ENCODE assay signal across 11 cellular contexts in genomic region chr12:998020-998874, GRCh38. TPM values are rescaled to one million over a fixed set of nuclear protein-coding genes. Genes with fewer than 3 reads are reported as not detected.
DNase-seq lines count a peak whose midpoint lies in the region; ATAC-seq and TF ChIP-seq lines count a peak whose summit lies in the region.
"Had no signal": no experiment of that assay in that cellular context is flagged by ENCODE, and none has a peak within 500 bp of the region (broad histone marks: within the 10 kb centered on the region; RNA-seq: fewer than 3 reads in every experiment).

No MANE protein-coding gene starts in this region.

- DNase-seq in stimulated activated naive CD8-positive, alpha-beta T cell treated with anti-CD3 and anti-CD28 coated beads, Interleukin-15, Interleukin-2, amounts not matched to agents 100 U/mL and 50 U/mL, for 24 hours = no peak
- DNase-seq in stimulated activated naive CD8-positive, alpha-beta T cell treated with anti-CD3 and anti-CD28 coated beads, Interleukin-15, amount 100 ng/mL, for 72 hours = no peak
- DNase-seq in glomerular visceral epithelial cell (ENCODE audit: extremely low spot score) (peak; percentile 7), upper lobe of right lung (no peak), SK-N-DZ (ENCODE audit: low spot score) (no peak), NCI-H345 treated with DMSO at 0.1 percent for 48 hours (lab: John Stamatoyannopoulos, UW; ENCODE audit: unreplicated experiment) (no peak), T-helper 9 cell (no peak)
- DNase-seq: PC-9; stimulated activated naive CD4-positive, alpha-beta T cell had no signal

- no peak overlapping the region for H3K4me3 ChIP-seq in upper lobe of right lung
- H3K4me3 ChIP-seq: PC-9 had no signal

- no peaks in the 10 kb centered on the region for H3K27me3 Mint-ChIP-seq in stimulated activated naive CD8-positive, alpha-beta T cell treated with anti-CD3 and anti-CD28 coated beads, Interleukin-15, amount 100 ng/mL, for 72 hours
- H3K27me3 Mint-ChIP-seq: activated naive CD8-positive, alpha-beta T cell had no signal

- no peaks in the 10 kb centered on the region for H3K9me3 ChIP-seq in upper lobe of right lung

- H3K4me3 Mint-ChIP-seq in stimulated activated naive CD8-positive, alpha-beta T cell treated with anti-CD3 and anti-CD28 coated beads, Interleukin-15, amount 100 ng/mL, for 72 hours = no peak overlapping the region
- H3K4me3 Mint-ChIP-seq: activated naive CD8-positive, alpha-beta T cell had no signal

- no peaks in the 10 kb centered on the region for H3K9me3 Mint-ChIP-seq in stimulated activated naive CD8-positive, alpha-beta T cell treated with anti-CD3 and anti-CD28 coated beads, Interleukin-15, amount 100 ng/mL, for 72 hours

- no peak overlapping the region for H3K27ac ChIP-seq in upper lobe of right lung
- H3K27ac ChIP-seq: PC-9 had no signal

- H3K4me1 ChIP-seq in upper lobe of right lung = peaks cover 5% of the 10 kb centered on the region

- no peak for TF ChIP-seq CTCF in upper lobe of right lung (IDR thresholded peaks at IDR 0.05)

- peak; percentile 46 for ATAC-seq in stimulated activated naive CD8-positive, alpha-beta T cell treated with anti-CD3 and anti-CD28 coated beads, Interleukin-15, Interleukin-2, amounts not matched to agents 100 U/mL and 50 U/mL, for 24 hours
- no peak for ATAC-seq in stimulated activated naive CD8-positive, alpha-beta T cell treated with anti-CD3 and anti-CD28 coated beads, Interleukin-15, amount 100 ng/mL, for 72 hours
- ATAC-seq in HG03460 (IDR thresholded peaks at IDR 0.05; ENCODE audit: unreplicated experiment) (peak; percentile 71), upper lobe of right lung (peak; percentile 38)

- peak overlapping the region in 1 of 2 donors; percentile 72 for H3K27ac Mint-ChIP-seq in stimulated activated naive CD8-positive, alpha-beta T cell treated with anti-CD3 and anti-CD28 coated beads, Interleukin-15, amount 100 ng/mL, for 72 hours

- H3K36me3 ChIP-seq in upper lobe of right lung = peaks cover 5% of the 10 kb centered on the region

- intact Hi-C loops in upper lobe of right lung (cut with DNase I) = no loop called here

- H3K27me3 ChIP-seq in upper lobe of right lung = no peaks in the 10 kb centered on the region

- H3K4me1 Mint-ChIP-seq in stimulated activated naive CD8-positive, alpha-beta T cell treated with anti-CD3 and anti-CD28 coated beads, Interleukin-15, amount 100 ng/mL, for 72 hours = peaks cover 35% of the 10 kb centered on the region

RNA-seq across cellular contexts. Expression of gene ERC1, which starts 7.2 kb away (rescaled TPM):
- 54.3 TPM for total RNA-seq in upper lobe of right lung
- 5.4 and 7.0 TPM in 2 replicates for polyA plus RNA-seq in SK-N-DZ (2014; cell fraction: cytosol; rRNA removed)
- 3.3 and 4.3 TPM in 2 replicates for polyA plus RNA-seq in SK-N-DZ (2014; cell fraction: nucleus; rRNA removed)

RNA-seq across cellular contexts. Expression of gene RAD52, which starts 48.8 kb away (rescaled TPM):
- total RNA-seq in upper lobe of right lung = 13.3 TPM
- 18.9 and 24.8 TPM in 2 replicates for polyA plus RNA-seq in SK-N-DZ (2014; cell fraction: cytosol; rRNA removed)
- polyA plus RNA-seq in SK-N-DZ (2014; cell fraction: nucleus; rRNA removed) = 81.6 and 104 TPM in 2 replicates
